10 cellular contexts compared by ENCODE assay signal in genomic region chr2:221502270-221502973, GRCh38.
DNase-seq lines count a peak whose midpoint lies in the region; ATAC-seq and TF ChIP-seq lines count a peak whose summit lies in the region.
"Had no signal": no experiment of that assay in that cellular context is flagged by ENCODE, and none has a peak within 500 bp of the region (broad histone marks: within the 10 kb centered on the region; RNA-seq: fewer than 3 reads in every experiment).

No MANE protein-coding gene starts in this region.

- 19% methylated on average over 8 of the region's 8 CpGs for WGBS in smooth muscle cell (ENCODE audit: low lambda C conversion rate)

- H3K36me3 ChIP-seq in smooth muscle cell (ENCODE audit: low read depth): no peaks in the 10 kb centered on the region
- H3K36me3 ChIP-seq: BE2C had no signal

- H3K4me3 ChIP-seq in fibroblast of the aortic adventitia (ENCODE audit: low read depth, low read length) (no peak overlapping the region), smooth muscle cell (no peak overlapping the region)

- no peaks in the 10 kb centered on the region for H4K20me1 ChIP-seq in smooth muscle cell (ENCODE audit: low read depth)

- no peak for ATAC-seq in GM18505 (IDR thresholded peaks at IDR 0.05; ENCODE audit: unreplicated experiment)

- H3K4me2 ChIP-seq in smooth muscle cell: peak overlapping the region; percentile 82

- H3K9me3 ChIP-seq in smooth muscle cell (replicated peaks; ENCODE audit: low read depth): no peaks in the 10 kb centered on the region
- H3K9me3 ChIP-seq: BE2C had no signal

- H3K9ac ChIP-seq in smooth muscle cell (ENCODE audit: low read depth): peak overlapping the region; percentile 65

- peak overlapping the region; percentile 89 for H3K27ac ChIP-seq in smooth muscle cell (ENCODE audit: low read depth)

- H3K27me3 ChIP-seq in smooth muscle cell (ENCODE audit: low read depth): peaks cover 4% of the 10 kb centered on the region
- H3K27me3 ChIP-seq: BE2C had no signal

- H2AFZ ChIP-seq in smooth muscle cell (ENCODE audit: low read depth): no peak overlapping the region

- TF ChIP-seq CTCF in fibroblast of the aortic adventitia (IDR thresholded peaks at IDR 0.05; ENCODE audit: insufficient read depth, low read length) (no peak), smooth muscle cell (IDR thresholded peaks at IDR 0.05; ENCODE audit: borderline replicate concordance, insufficient read depth, poor library complexity, severe bottlenecking) (no peak)

- peaks cover 12% of the 10 kb centered on the region for H3F3A ChIP-seq in smooth muscle cell (ENCODE audit: low read depth)

- H3K79me2 ChIP-seq in smooth muscle cell (ENCODE audit: low read depth): no peaks in the 10 kb centered on the region

- TF ChIP-seq POLR2A in GM18505 (IDR thresholded peaks at IDR 0.05; ENCODE audit: borderline replicate concordance, extremely low read depth, insufficient read depth, insufficient read length): no peak

- peaks cover 26% of the 10 kb centered on the region for H3K4me1 ChIP-seq in smooth muscle cell (ENCODE audit: low read depth)
- H3K4me1 ChIP-seq: BE2C had no signal

- peak; percentile 11 for DNase-seq in activated T-cell treated with anti-CD3 and anti-CD28 coated beads for 48 hours (ENCODE audit: low read depth)
- no peak for DNase-seq in activated T-cell treated with anti-CD3 and anti-CD28 coated beads for 4 hours
- peak; percentile 76 for DNase-seq in RPMI7951 (ENCODE audit: low read depth)
- peak; percentile 76 for DNase-seq in fibroblast of the aortic adventitia (ENCODE audit: low read depth)
- no peak for DNase-seq in smooth muscle cell (lab: John Stamatoyannopoulos, UW; ENCODE audit: unreplicated experiment)
- DNase-seq in NOMO-1 treated with dmso at 0.1 percent for 144 hours (lab: John Stamatoyannopoulos, UW; ENCODE audit: unreplicated experiment): no peak
- no peak for DNase-seq in NCI-H526 treated with DMSO at 0.1 percent for 48 hours (lab: John Stamatoyannopoulos, UW)
- DNase-seq: activated naive CD4-positive, alpha-beta T cell treated with anti-CD3 and anti-CD28 coated beads, Interleukin-2, amount 10 ng/mL, durations not matched to agents 7 days and 5 days; BE2C had no signal

Comparison
In these comparisons a context has a peak if more than half of its experiments do, and no peak if none do; other contexts are left out.
1. DNase-seq: peak in activated T-cell treated with anti-CD3 and anti-CD28 coated beads for 48 hours (single experiment), RPMI7951 (single experiment) and fibroblast of the aortic adventitia (single experiment); none in activated T-cell treated with anti-CD3 and anti-CD28 coated beads for 4 hours (single experiment), smooth muscle cell (single experiment), NOMO-1 treated with dmso at 0.1 percent for 144 hours (single experiment) and NCI-H526 treated with DMSO at 0.1 percent for 48 hours (single experiment).